Comparison of ENCODE assay signal across 8 cellular contexts in genomic region chr17:78112508-78113471, GRCh38. TPM values are rescaled to one million over a fixed set of nuclear protein-coding genes. Genes with fewer than 3 reads are reported as not detected.
DNase-seq lines count a peak whose midpoint lies in the region; ATAC-seq and TF ChIP-seq lines count a peak whose summit lies in the region.

No MANE protein-coding gene starts in this region.

- H3K27ac ChIP-seq in KMS-11, result no peak overlapping the region

- peaks cover 22% of the 10 kb centered on the region for H3K4me1 ChIP-seq in KMS-11 (ENCODE audit: low read depth, poor library complexity, severe bottlenecking)

- peak overlapping the region; percentile 61 for H3K27ac Mint-ChIP-seq in activated naive CD8-positive, alpha-beta T cell treated with anti-CD3 and anti-CD28 coated beads for 36 hours

- H3K9ac ChIP-seq in KMS-11, result no peak overlapping the region

- no peaks in the 10 kb centered on the region for H3K27me3 Mint-ChIP-seq in activated naive CD8-positive, alpha-beta T cell treated with anti-CD3 and anti-CD28 coated beads for 36 hours

- H3K36me3 Mint-ChIP-seq in activated naive CD8-positive, alpha-beta T cell treated with anti-CD3 and anti-CD28 coated beads for 36 hours, result peaks cover 28% of the 10 kb centered on the region

- peaks cover 35% of the 10 kb centered on the region for H3K4me1 Mint-ChIP-seq in activated naive CD8-positive, alpha-beta T cell treated with anti-CD3 and anti-CD28 coated beads for 36 hours

- peak overlapping the region; percentile 10; the same call in 1 of the 2 replicates for H3K4me2 ChIP-seq in KMS-11

- peak overlapping the region; percentile 57 for H3K4me3 Mint-ChIP-seq in activated naive CD8-positive, alpha-beta T cell treated with anti-CD3 and anti-CD28 coated beads for 36 hours

- no peaks in the 10 kb centered on the region for H3K27me3 ChIP-seq in KMS-11 (ENCODE audit: insufficient read depth, low read depth)

- H3K36me3 ChIP-seq in KMS-11 (ENCODE audit: insufficient read depth), result no peaks in the 10 kb centered on the region

- no peaks in the 10 kb centered on the region for H4K20me1 ChIP-seq in KMS-11 (ENCODE audit: insufficient read depth)

- no peak overlapping the region for H3K4me3 ChIP-seq in KMS-11 (IDR thresholded peaks at IDR 0.05; ENCODE audit: insufficient read depth, low read depth, low read length)

- ATAC-seq in SK-N-SH treated with all-trans-retinoic acid at 6 μM for 48 hours, result peak; percentile 90
- no peak for ATAC-seq in HG03439 (IDR thresholded peaks at IDR 0.05; ENCODE audit: unreplicated experiment)

- intact Hi-C loops in cardiac septum (cut with DNase I), result loop anchor here (2.0 to 5.0 kb wide), 3 partner anchors 64 to 310 kb away; no protein-coding TSS in a partner anchor

- no peak overlapping the region for H2AFZ ChIP-seq in KMS-11 (ENCODE audit: low read depth)

- no peaks in the 10 kb centered on the region for H3K9me3 Mint-ChIP-seq in activated naive CD8-positive, alpha-beta T cell treated with anti-CD3 and anti-CD28 coated beads for 36 hours

- H3K79me2 ChIP-seq in KMS-11 (ENCODE audit: insufficient read depth, low read depth), result no peaks in the 10 kb centered on the region

- peak; percentile 58 to 61 for DNase-seq in NCI-H2081 (lab: John Stamatoyannopoulos, UW)
- DNase-seq in NCI-H2081 treated with DMSO at 0.1 percent for 48 hours (lab: John Stamatoyannopoulos, UW), result no peak
- peak; percentile 78 for DNase-seq in activated naive CD8-positive, alpha-beta T cell treated with anti-CD3 and anti-CD28 coated beads for 36 hours
- peak; percentile 92 for DNase-seq in cardiac septum (ENCODE audit: low spot score)
- peak; percentile 90 for DNase-seq in retina

- peak; percentile 99 for TF ChIP-seq CTCF in KMS-11 (conservative IDR thresholded peaks at IDR 0.05; ENCODE audit: low read depth, low read length)

TF ChIP-seq in SK-N-SH treated with all-trans-retinoic acid at 6 μM for 48 hours, 23 proteins besides CTCF, POLR2A, EP300 and RAD21:
- TF ChIP-seq ZFP3 (CRISPR knock-in tag; IDR thresholded peaks at IDR 0.05) (no peak), ZFP30 (CRISPR knock-in tag; IDR thresholded peaks at IDR 0.05) (no peak), ZNF8 (CRISPR knock-in tag; IDR thresholded peaks at IDR 0.05) (no peak), CREB5 (CRISPR knock-in tag; IDR thresholded peaks at IDR 0.05; ENCODE audit: low read depth) (no peak), ZNF70 (CRISPR knock-in tag; IDR thresholded peaks at IDR 0.05) (no peak), TOX (CRISPR knock-in tag; IDR thresholded peaks at IDR 0.05; ENCODE audit: borderline replicate concordance) (no peak), ZC3H10 (CRISPR knock-in tag; IDR thresholded peaks at IDR 0.05) (no peak), RARB (CRISPR knock-in tag; IDR thresholded peaks at IDR 0.05) (no peak), ARNTL (CRISPR knock-in tag; IDR thresholded peaks at IDR 0.05; ENCODE audit: borderline replicate concordance, low read depth) (no peak), CSRNP3 (CRISPR knock-in tag; IDR thresholded peaks at IDR 0.05) (no peak)
- TF ChIP-seq, protein P1, sequence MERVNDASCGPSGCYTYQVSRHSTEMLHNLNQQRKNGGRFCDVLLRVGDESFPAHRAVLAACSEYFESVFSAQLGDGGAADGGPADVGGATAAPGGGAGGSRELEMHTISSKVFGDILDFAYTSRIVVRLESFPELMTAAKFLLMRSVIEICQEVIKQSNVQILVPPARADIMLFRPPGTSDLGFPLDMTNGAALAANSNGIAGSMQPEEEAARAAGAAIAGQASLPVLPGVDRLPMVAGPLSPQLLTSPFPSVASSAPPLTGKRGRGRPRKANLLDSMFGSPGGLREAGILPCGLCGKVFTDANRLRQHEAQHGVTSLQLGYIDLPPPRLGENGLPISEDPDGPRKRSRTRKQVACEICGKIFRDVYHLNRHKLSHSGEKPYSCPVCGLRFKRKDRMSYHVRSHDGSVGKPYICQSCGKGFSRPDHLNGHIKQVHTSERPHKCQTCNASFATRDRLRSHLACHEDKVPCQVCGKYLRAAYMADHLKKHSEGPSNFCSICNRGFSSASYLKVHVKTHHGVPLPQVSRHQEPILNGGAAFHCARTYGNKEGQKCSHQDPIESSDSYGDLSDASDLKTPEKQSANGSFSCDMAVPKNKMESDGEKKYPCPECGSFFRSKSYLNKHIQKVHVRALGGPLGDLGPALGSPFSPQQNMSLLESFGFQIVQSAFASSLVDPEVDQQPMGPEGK (CRISPR knock-in tag; IDR thresholded peaks at IDR 0.05; ENCODE audit: borderline replicate concordance), result no peak

RNA-seq across cellular contexts. Expression of gene TMC6, which starts 15.8 kb away (rescaled TPM):
- 100 to 1,000 TPM; 119 to 125 TPM for total RNA-seq in activated naive CD8-positive, alpha-beta T cell treated with anti-CD3 and anti-CD28 coated beads for 36 hours
- total RNA-seq in cardiac septum, result 80.1 TPM

RNA-seq across cellular contexts. Expression of gene TMC8, which starts 17.8 kb away (rescaled TPM):
- 100 to 1,000 TPM; 133 to 136 TPM for total RNA-seq in activated naive CD8-positive, alpha-beta T cell treated with anti-CD3 and anti-CD28 coated beads for 36 hours
- total RNA-seq in cardiac septum, result 2.2 TPM

RNA-seq across cellular contexts. Expression of gene C17orf99, which starts 33.4 kb away (rescaled TPM):
- total RNA-seq in activated naive CD8-positive, alpha-beta T cell treated with anti-CD3 and anti-CD28 coated beads for 36 hours, result not detected
- not detected for total RNA-seq in cardiac septum

RNA-seq across cellular contexts. Expression of gene SYNGR2, which starts 55.6 kb away (rescaled TPM):
- total RNA-seq in activated naive CD8-positive, alpha-beta T cell treated with anti-CD3 and anti-CD28 coated beads for 36 hours, result 100 to 1,000 TPM; 126 to 127 TPM
- total RNA-seq in cardiac septum, result 116 TPM

Comparison
In these comparisons a context has a peak if more than half of its experiments do, and no peak if none do; other contexts are left out.
1. RNA of gene TMC8, which starts 17.8 kb away (total RNA-seq): 133 to 136 TPM in activated naive CD8-positive, alpha-beta T cell treated with anti-CD3 and anti-CD28 coated beads for 36 hours; 2.2 TPM in cardiac septum (single experiment); every median in the first group is over 10 times any median in the second.